Comparison of ENCODE assay signal across 31 cellular contexts in genomic region chr1:176029609-176030008, GRCh38.
"Had no signal": no experiment of that assay in that cellular context is flagged by ENCODE, and none has a peak within 500 bp of the region (broad histone marks: within the 10 kb centered on the region; RNA-seq: fewer than 3 reads in every experiment).

No MANE protein-coding gene starts in this region.

- DNase-seq: activated CD4-positive, alpha-beta memory T cell treated with anti-CD3 and anti-CD28 coated beads, Interleukin-2, amount 10 ng/mL, durations not matched to agents 7 days and 5 days; activated CD4-positive, alpha-beta T cell treated with anti-CD3 and anti-CD28 coated beads for 1 hour; activated CD4-positive, alpha-beta T cell treated with anti-CD3 and anti-CD28 coated beads for 36 hours; activated CD4-positive, alpha-beta T cell treated with anti-CD3 and anti-CD28 coated beads for 48 hours; activated CD4-positive, alpha-beta T cell treated with anti-CD3 and anti-CD28 coated beads, Interleukin-2, amount 10 ng/mL, durations not matched to agents 7 days and 5 days; activated CD4-positive, alpha-beta T cell treated with anti-CD3 and anti-CD28 coated beads, Interleukin-2, amount 50 U/mL, for 48 hours; activated CD4-positive, CD25-positive, alpha-beta regulatory T cell; activated CD8-positive, alpha-beta memory T cell treated with anti-CD3 and anti-CD28 coated beads for 24 hours; activated CD8-positive, alpha-beta memory T cell treated with anti-CD3 and anti-CD28 coated beads, Interleukin-2, amount 10 ng/mL, durations not matched to agents 7 days and 5 days; activated CD8-positive, alpha-beta memory T cell treated with anti-CD3 and anti-CD28 coated beads, Interleukin-2, amount 50 U/mL, for 48 hours; activated CD8-positive, alpha-beta T cell treated with anti-CD3 and anti-CD28 coated beads, Interleukin-2, amount 10 ng/mL, durations not matched to agents 7 days and 5 days; activated effector memory CD4-positive, alpha-beta T cell treated with Interleukin-2 at 50 U/mL for 16 hours; activated gamma-delta T cell; activated naive CD4-positive, alpha-beta T cell treated with anti-CD3 and anti-CD28 coated beads, Interleukin-2, amount 10 ng/mL, durations not matched to agents 7 days and 5 days; activated naive CD4-positive, alpha-beta T cell treated with Interleukin-2 at 50 U/mL for 16 hours; activated naive CD8-positive, alpha-beta T cell treated with anti-CD3 and anti-CD28 coated beads, Interleukin-2, amount 10 ng/mL, durations not matched to agents 7 days and 5 days; activated naive CD8-positive, alpha-beta T cell treated with anti-CD3 and anti-CD28 coated beads, Interleukin-2, amount 50 U/mL, for 24 hours; activated T-cell treated with anti-CD3 and anti-CD28 coated beads, Interleukin-2, amount 50 U/mL, for 24 hours; activated T-cell treated with anti-CD3 and anti-CD28 coated beads, Interleukin-2, amount 50 U/mL, for 48 hours; amygdala; anterior cingulate cortex; caudate nucleus; cerebellar nuclear complex; T-helper 17 cell; T-helper 9 cell; WERI-Rb-1 had no signal

- H3K36me3 ChIP-seq: ascending aorta, cardiac muscle cell had no signal

- ATAC-seq: activated CD4-positive, alpha-beta T cell treated with anti-CD3 and anti-CD28 coated beads for 36 hours; activated CD4-positive, CD25-positive, alpha-beta regulatory T cell treated with anti-CD3 and anti-CD28 coated beads, Interleukin-2, amount 50 U/mL, for 24 hours; activated CD8-positive, alpha-beta memory T cell treated with anti-CD3 and anti-CD28 coated beads, Interleukin-2, amount 10 ng/mL, durations not matched to agents 7 days and 5 days; activated CD8-positive, alpha-beta T cell treated with anti-CD3 and anti-CD28 coated beads, Interleukin-2, amount 10 ng/mL, durations not matched to agents 7 days and 5 days; activated naive CD8-positive, alpha-beta T cell treated with anti-CD3 and anti-CD28 coated beads, Interleukin-2, amount 50 U/mL, for 24 hours; T-helper 17 cell; WTC11 had no signal

- H3K27me3 ChIP-seq: ascending aorta, cardiac muscle cell had no signal

- H3K9me3 ChIP-seq: ascending aorta had no signal

- H3K27ac ChIP-seq: ascending aorta, cardiac muscle cell, WERI-Rb-1 had no signal

- FAIRE-seq: bronchial epithelial cell had no signal

- H3K4me3 ChIP-seq: ascending aorta, cardiac muscle cell had no signal
